In genomic region chr5:177312649-177313181, GRCh38 we compare ENCODE assay signal across 8 cellular contexts. TPM values are rescaled to one million over a fixed set of nuclear protein-coding genes. Genes with fewer than 3 reads are reported as not detected.
DNase-seq lines count a peak whose midpoint lies in the region; ATAC-seq, FAIRE-seq and TF ChIP-seq lines count a peak whose summit lies in the region.

No MANE protein-coding gene starts in this region.

- H3K4me1 Mint-ChIP-seq in CD8-positive, alpha-beta memory T cell: peaks cover 28 to 41% (median 29%) of the 10 kb centered on the region in 3 donors
- H3K4me1 Mint-ChIP-seq in dendritic cell treated with granulocyte-macrophage colony-stimulating factor and Interleukin-4, amounts not matched to agents 40 ng/mL and 50 ng/mL, for 4 days (ENCODE audit: low read depth): peaks cover 65% of the 10 kb centered on the region

- peak overlapping the region in 7 of 8 donors; percentile 32 to 75 (median 46) for H3K27ac Mint-ChIP-seq in CD8-positive, alpha-beta memory T cell
- no peak overlapping the region for H3K27ac Mint-ChIP-seq in dendritic cell treated with granulocyte-macrophage colony-stimulating factor and Interleukin-4, amounts not matched to agents 40 ng/mL and 50 ng/mL, for 4 days

- CTCF ChIA-PET in CD8-positive, alpha-beta memory T cell (lab: Charles Lee): interaction anchor here (0.6 to 2.3 kb wide), 9 partner anchors 15 to 200 kb away, joined by 3 to 11 read pairs (median 3); no protein-coding TSS in a partner anchor

- peaks cover 0 to 3% (median 2%) of the 10 kb centered on the region in 3 donors for H3K36me3 Mint-ChIP-seq in CD8-positive, alpha-beta memory T cell
- H3K36me3 Mint-ChIP-seq in dendritic cell treated with granulocyte-macrophage colony-stimulating factor and Interleukin-4, amounts not matched to agents 40 ng/mL and 50 ng/mL, for 4 days (ENCODE audit: low read depth): peaks cover 24% of the 10 kb centered on the region

- intact Hi-C loops in dendritic cell treated with granulocyte-macrophage colony-stimulating factor and Interleukin-4, amounts not matched to agents 40 ng/mL and 50 ng/mL, for 4 days (cut with micrococcal nuclease): loop anchor here (10.0 kb wide), 1 partner anchor 182 kb away; the partner anchor contains the start of gene PDLIM7

- H3K9me2 ChIP-seq in OCI-LY1 (ENCODE audit: low read depth, low read length): no peaks in the 10 kb centered on the region
- no peaks in the 10 kb centered on the region for H3K9me2 ChIP-seq in neural cell (ENCODE audit: insufficient read depth, low read length)

- H3F3A ChIP-seq in OCI-LY1 (ENCODE audit: insufficient read depth, low read length) (no peaks in the 10 kb centered on the region), neural cell (ENCODE audit: insufficient read depth, low read length, poor library complexity, severe bottlenecking) (no peaks in the 10 kb centered on the region)

- no peaks in the 10 kb centered on the region for H3K9me3 ChIP-seq in CD8-positive, alpha-beta memory T cell (ENCODE audit: low read length)
- H3K9me3 ChIP-seq in OCI-LY1 (ENCODE audit: low read length): no peaks in the 10 kb centered on the region
- no peaks in the 10 kb centered on the region for H3K9me3 ChIP-seq in neural cell (ENCODE audit: low read length)

- ATAC-seq in HG02973 (IDR thresholded peaks at IDR 0.05; ENCODE audit: unreplicated experiment): peak; percentile 22
- ATAC-seq in HG03039 (IDR thresholded peaks at IDR 0.05; ENCODE audit: unreplicated experiment): no peak

- TF ChIP-seq RAD21 in neural cell (conservative IDR thresholded peaks at IDR 0.05): no peak

- peak; percentile 81 for FAIRE-seq in GM18507 (lab: Jason Lieb, UNC)

- peaks cover 0 to 4% of the 10 kb centered on the region in 2 donors for H3K27me3 Mint-ChIP-seq in CD8-positive, alpha-beta memory T cell
- H3K27me3 Mint-ChIP-seq in dendritic cell treated with granulocyte-macrophage colony-stimulating factor and Interleukin-4, amounts not matched to agents 40 ng/mL and 50 ng/mL, for 4 days: peaks cover 2% of the 10 kb centered on the region

- peak overlapping the region; percentile 88 for H3K9ac ChIP-seq in OCI-LY1 (ENCODE audit: low read length)
- H3K9ac ChIP-seq in neural cell (ENCODE audit: low read length): no peak overlapping the region

- TF ChIP-seq CTCF in OCI-LY1 (IDR thresholded peaks at IDR 0.05; ENCODE audit: low read length): peak; percentile 49
- TF ChIP-seq CTCF in neural cell (IDR thresholded peaks at IDR 0.05; ENCODE audit: poor library complexity, severe bottlenecking): no peak

- H3K9me3 Mint-ChIP-seq in CD8-positive, alpha-beta memory T cell: no peaks in the 10 kb centered on the region
- no peaks in the 10 kb centered on the region for H3K9me3 Mint-ChIP-seq in dendritic cell treated with granulocyte-macrophage colony-stimulating factor and Interleukin-4, amounts not matched to agents 40 ng/mL and 50 ng/mL, for 4 days

- H3K4me2 ChIP-seq in OCI-LY1 (ENCODE audit: low read length): peak overlapping the region; percentile 97
- H3K4me2 ChIP-seq in neural cell (ENCODE audit: low read length): no peak overlapping the region

- TF ChIP-seq EP300 in neural cell (conservative IDR thresholded peaks at IDR 0.05; ENCODE audit: poor library complexity, severe bottlenecking): no peak

- H4K20me1 ChIP-seq in OCI-LY1 (ENCODE audit: insufficient read depth, low read length) (no peaks in the 10 kb centered on the region), neural cell (ENCODE audit: insufficient read depth) (no peaks in the 10 kb centered on the region)

- no peaks in the 10 kb centered on the region for H3K27me3 ChIP-seq in CD8-positive, alpha-beta memory T cell (ENCODE audit: insufficient read depth, low read length, poor library complexity, severe bottlenecking)
- H3K27me3 ChIP-seq in OCI-LY1 (ENCODE audit: insufficient read depth, low read length): no peaks in the 10 kb centered on the region
- H3K27me3 ChIP-seq in neural cell (ENCODE audit: insufficient read depth, low read depth, low read length): no peaks in the 10 kb centered on the region

- peak overlapping the region; percentile 56 to 92 (median 73) for H3K4me3 Mint-ChIP-seq in CD8-positive, alpha-beta memory T cell
- peak overlapping the region; percentile 20 for H3K4me3 Mint-ChIP-seq in dendritic cell treated with granulocyte-macrophage colony-stimulating factor and Interleukin-4, amounts not matched to agents 40 ng/mL and 50 ng/mL, for 4 days

- H3K27ac ChIP-seq in CD8-positive, alpha-beta memory T cell (ENCODE audit: low read depth, low read length): peak overlapping the region; percentile 20
- peak overlapping the region; percentile 93 for H3K27ac ChIP-seq in OCI-LY1 (ENCODE audit: low read depth, low read length, poor library complexity, severe bottlenecking)
- H3K27ac ChIP-seq in neural cell (ENCODE audit: low read length): no peak overlapping the region

- DNase-seq in CD8-positive, alpha-beta memory T cell: peak in 1 of 5 donors; percentile 52
- DNase-seq in GM18507 (ENCODE audit: extremely low spot score, insufficient read length, low read depth): no peak
- no peak for DNase-seq in stimulated activated CD4-positive, alpha-beta T cell treated with anti-CD3 and anti-CD28 coated beads, Interleukin-2, amount 100 ng/mL, for 48 hours

- POLR2A ChIA-PET in CD8-positive, alpha-beta memory T cell (lab: Charles Lee): interaction anchor here (0.7 to 1.2 kb wide), 4 partner anchors 9 to 143 kb away, joined by 3 to 5 read pairs (median 4); partner anchors contain the start of genes GRK6, PRELID1 and RAB24

- peak overlapping the region; percentile 70 for H3K4me3 ChIP-seq in CD8-positive, alpha-beta memory T cell (ENCODE audit: low read length)
- H3K4me3 ChIP-seq in OCI-LY1 (ENCODE audit: low read depth, low read length, poor library complexity, severe bottlenecking) (peak overlapping the region; percentile 87), neural cell (ENCODE audit: low read length) (peak overlapping the region; percentile 93)

- H3K79me2 ChIP-seq in OCI-LY1 (ENCODE audit: insufficient read depth, low read length) (no peaks in the 10 kb centered on the region), neural cell (replicated peaks; ENCODE audit: insufficient read depth, low read length) (no peaks in the 10 kb centered on the region)

- no peaks in the 10 kb centered on the region for H3K36me3 ChIP-seq in CD8-positive, alpha-beta memory T cell (ENCODE audit: insufficient read depth, low read length)
- H3K36me3 ChIP-seq in OCI-LY1 (ENCODE audit: insufficient read depth, low read length) (peaks cover 14% of the 10 kb centered on the region; the same call in 1 of the 2 replicates), neural cell (ENCODE audit: insufficient read depth, low read length) (no peaks in the 10 kb centered on the region)

- H3K4me1 ChIP-seq in CD8-positive, alpha-beta memory T cell (ENCODE audit: insufficient read depth, low read length): peaks cover 20% of the 10 kb centered on the region
- H3K4me1 ChIP-seq in OCI-LY1 (ENCODE audit: insufficient read depth, low read length, severe bottlenecking): peaks cover 42% of the 10 kb centered on the region

- H2AFZ ChIP-seq in OCI-LY1 (ENCODE audit: low read length) (no peak overlapping the region), neural cell (ENCODE audit: low read depth, low read length) (no peak overlapping the region)

TF ChIP-seq in neural cell, 6 proteins besides CTCF, POLR2A, EP300 and RAD21 (continues in another document):
- no peak for TF ChIP-seq REST (IDR thresholded peaks at IDR 0.05; ENCODE audit: borderline replicate concordance)
- no peak for TF ChIP-seq EZH2 (IDR thresholded peaks at IDR 0.05; ENCODE audit: borderline replicate concordance, insufficient read depth, low read length, poor library complexity, severe bottlenecking)
- no peak for TF ChIP-seq POLR2AphosphoS5 (IDR thresholded peaks at IDR 0.05)
- no peak for TF ChIP-seq MXI1 (conservative IDR thresholded peaks at IDR 0.05; ENCODE audit: poor library complexity, severe bottlenecking)
- no peak for TF ChIP-seq TAF1 (IDR thresholded peaks at IDR 0.05; ENCODE audit: low read depth)

RNA-seq across cellular contexts. Expression of gene MXD3, which starts 1.0 kb away (rescaled TPM):
- 10 to 100 TPM; 10.2 to 13.4 TPM for total RNA-seq in CD8-positive, alpha-beta memory T cell
- polyA plus RNA-seq in CD8-positive, alpha-beta memory T cell: 0.79 TPM
- 6.8 and 9.3 TPM in 2 replicates for polyA plus RNA-seq in neural cell
- polyA minus RNA-seq in neural cell: 1.9 and 2.8 TPM in 2 replicates

RNA-seq across cellular contexts. Expression of gene PRELID1, which starts 9.1 kb away (rescaled TPM):
- 100 to 1,000 TPM; 342 to 344 TPM for total RNA-seq in CD8-positive, alpha-beta memory T cell
- polyA plus RNA-seq in CD8-positive, alpha-beta memory T cell: 235 TPM
- 133 and 163 TPM in 2 replicates for polyA plus RNA-seq in neural cell
- 49.9 and 56.0 TPM in 2 replicates for polyA minus RNA-seq in neural cell

RNA-seq across cellular contexts. Expression of gene RAB24, which starts 9.2 kb away (rescaled TPM):
- 10 to 100 TPM; 26.1 to 28.3 TPM for total RNA-seq in CD8-positive, alpha-beta memory T cell
- 22.9 TPM for polyA plus RNA-seq in CD8-positive, alpha-beta memory T cell
- 79.0 and 96.8 TPM in 2 replicates for polyA plus RNA-seq in neural cell
- polyA minus RNA-seq in neural cell: 19.1 and 21.2 TPM in 2 replicates

RNA-seq across cellular contexts. Expression of gene LMAN2, which starts 38.8 kb away (rescaled TPM):
- 100 to 1,000 TPM; 112 to 126 TPM for total RNA-seq in CD8-positive, alpha-beta memory T cell
- polyA plus RNA-seq in CD8-positive, alpha-beta memory T cell: 276 TPM
- 155 and 156 TPM in 2 replicates for polyA plus RNA-seq in neural cell
- 108 and 132 TPM in 2 replicates for polyA minus RNA-seq in neural cell

RNA-seq across cellular contexts. Expression of gene RGS14, which starts 45.0 kb away (rescaled TPM):
- 10 to 100 TPM; 60.5 to 61.9 TPM for total RNA-seq in CD8-positive, alpha-beta memory T cell
- 83.5 TPM for polyA plus RNA-seq in CD8-positive, alpha-beta memory T cell
- polyA plus RNA-seq in neural cell: 23.4 and 32.3 TPM in 2 replicates
- 3.9 and 7.9 TPM in 2 replicates for polyA minus RNA-seq in neural cell
